Comparison of ENCODE assay signal across 1 cellular context in the genomic region with DNA sequence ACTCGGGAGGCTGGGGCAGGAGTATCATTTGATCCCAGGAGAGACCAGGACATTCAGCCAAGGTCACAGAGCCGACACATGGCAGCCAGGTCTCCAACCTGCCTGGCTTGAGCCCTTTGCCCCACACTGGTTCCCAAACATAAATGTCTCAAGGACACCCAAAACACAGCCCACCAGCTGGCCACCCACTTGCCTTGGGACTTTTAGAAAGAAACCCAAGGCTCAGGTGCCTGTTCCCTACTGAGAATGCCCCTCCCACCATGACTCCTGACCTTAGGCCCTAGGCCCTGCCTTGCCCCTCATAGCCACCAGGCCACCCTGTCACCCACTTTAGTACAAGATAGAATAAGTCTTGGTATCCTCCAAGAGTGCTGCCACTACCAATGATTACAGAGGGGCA.
TF ChIP-seq lines count a peak whose summit lies in the region.

No MANE protein-coding gene starts in this region.

TF ChIP-seq in HEK293T, 16 proteins besides CTCF, POLR2A, EP300 and RAD21:
- TF ChIP-seq ZNF384 (IDR thresholded peaks at IDR 0.05) (no peak), FOXA1 (IDR thresholded peaks at IDR 0.05) (no peak), FOXK2 (IDR thresholded peaks at IDR 0.05) (no peak), HDGF (IDR thresholded peaks at IDR 0.05; ENCODE audit: borderline replicate concordance) (no peak), ELF4 (IDR thresholded peaks at IDR 0.05) (no peak), FOXM1 (IDR thresholded peaks at IDR 0.05; ENCODE audit: borderline replicate concordance) (no peak), ARNT (IDR thresholded peaks at IDR 0.05) (no peak), L3MBTL2 (conservative IDR thresholded peaks at IDR 0.05) (no peak), SP1 (IDR thresholded peaks at IDR 0.05) (no peak), LEF1 (IDR thresholded peaks at IDR 0.05; ENCODE audit: borderline replicate concordance) (no peak), SUZ12 (IDR thresholded peaks at IDR 0.05) (no peak), CTBP1 (IDR thresholded peaks at IDR 0.05; ENCODE audit: borderline replicate concordance) (no peak), BHLHE40 (IDR thresholded peaks at IDR 0.05; ENCODE audit: borderline replicate concordance) (no peak), TARDBP (IDR thresholded peaks at IDR 0.05) (no peak)
